ENCODE assay signal across 18 cellular contexts in genomic region chr4:14928035-14928434, GRCh38.
A peak's percentile ranks its signal among the peaks of the same experiment; 100 is the strongest.
DNase-seq lines count a peak whose midpoint lies in the region; ATAC-seq and TF ChIP-seq lines count a peak whose summit lies in the region.
"Had no signal": no experiment of that assay in that cellular context is flagged by ENCODE, and none has a peak within 500 bp of the region (broad histone marks: within the 10 kb centered on the region; RNA-seq: fewer than 3 reads in every experiment).

No MANE protein-coding gene starts in this region.

- H3K27me3 ChIP-seq in right lobe of liver (no peaks in the 10 kb centered on the region), left lung (no peaks in the 10 kb centered on the region)
- H3K27me3 ChIP-seq: BE2C had no signal

- H3K27ac ChIP-seq in right lobe of liver (no peak overlapping the region), left lung (no peak overlapping the region)
- H3K27ac ChIP-seq: C4-2B had no signal

- peak; percentile 37 for DNase-seq in Ammon's horn (ENCODE audit: low spot score)
- peak; percentile 3 to 84 for DNase-seq in NCI-H2081 (lab: John Stamatoyannopoulos, UW)
- DNase-seq in SK-MEL-5 (ENCODE audit: low read depth, low spot score): peak; percentile 55
- DNase-seq in right lobe of liver: peak in 1 of 3 donors; percentile 56
- no peak for DNase-seq in OCI-M1 (lab: John Stamatoyannopoulos, UW)
- DNase-seq in SIG-M5 (lab: John Stamatoyannopoulos, UW): no peak
- no peak for DNase-seq in left lung
- DNase-seq: BE2C; CD8-positive, alpha-beta T cell; COR-L47; DMS153; DMS79 treated with DMSO at 0.1 percent for 48 hours; EL; GDM1; IMR-90 had no signal

- H3K4me1 ChIP-seq in right lobe of liver (peaks cover 0 to 8% (median 2%) of the 10 kb centered on the region in 4 donors), left lung (no peaks in the 10 kb centered on the region)
- H3K4me1 ChIP-seq: BE2C had no signal

- intact Hi-C loops in right lobe of liver (cut with DNase I): no loop called here
- intact Hi-C loops in left lung (cut with DNase I): no loop called here

- in situ Hi-C loops in SK-MEL-5 (cut with HindIII; ENCODE audit: low pct_unique_long_range_greater_than_20kb, low sequenced_read_pairs): no loop called here

- ATAC-seq in right lobe of liver (peak; percentile 57 to 71 (median 63)), HG02642 (IDR thresholded peaks at IDR 0.05; ENCODE audit: poor library complexity, unreplicated experiment) (no peak), left lung (no peak)
- ATAC-seq: CD8-positive, alpha-beta T cell; HCT116 had no signal

- WGBS in right lobe of liver (ENCODE audit: insufficient coverage, low coverage, low lambda C conversion rate, missing lambda C conversion rate): 89% methylated on average over 1 of the region's 1 CpG

- H3K36me3 ChIP-seq in right lobe of liver: no peaks in the 10 kb centered on the region
- H3K36me3 ChIP-seq in left lung: no peaks in the 10 kb centered on the region
- H3K36me3 ChIP-seq: BE2C had no signal

- no peaks in the 10 kb centered on the region for H3K9me3 ChIP-seq in right lobe of liver
- H3K9me3 ChIP-seq in left lung: no peaks in the 10 kb centered on the region
- H3K9me3 ChIP-seq: BE2C had no signal

- TF ChIP-seq POLR2A in right lobe of liver (IDR thresholded peaks at IDR 0.05): no peak

- H3K4me3 ChIP-seq in right lobe of liver (no peak overlapping the region), left lung (no peak overlapping the region)

- no peak for TF ChIP-seq CTCF in right lobe of liver (IDR thresholded peaks at IDR 0.05)
- no peak for TF ChIP-seq CTCF in left lung (IDR thresholded peaks at IDR 0.05)

Comparison
In these comparisons a context has a peak if more than half of its experiments do, and no peak if none do; other contexts are left out.
1. DNase-seq: peak in Ammon's horn (single experiment), NCI-H2081 (2 of 2) and SK-MEL-5 (single experiment); none in OCI-M1 (single experiment), SIG-M5 (single experiment) and left lung (0 of 2).
2. ATAC-seq: peak in right lobe of liver (4 of 4); none in HG02642 (single experiment) and left lung (single experiment).